ENCODE assay signal across 14 cellular contexts in the genomic region with DNA sequence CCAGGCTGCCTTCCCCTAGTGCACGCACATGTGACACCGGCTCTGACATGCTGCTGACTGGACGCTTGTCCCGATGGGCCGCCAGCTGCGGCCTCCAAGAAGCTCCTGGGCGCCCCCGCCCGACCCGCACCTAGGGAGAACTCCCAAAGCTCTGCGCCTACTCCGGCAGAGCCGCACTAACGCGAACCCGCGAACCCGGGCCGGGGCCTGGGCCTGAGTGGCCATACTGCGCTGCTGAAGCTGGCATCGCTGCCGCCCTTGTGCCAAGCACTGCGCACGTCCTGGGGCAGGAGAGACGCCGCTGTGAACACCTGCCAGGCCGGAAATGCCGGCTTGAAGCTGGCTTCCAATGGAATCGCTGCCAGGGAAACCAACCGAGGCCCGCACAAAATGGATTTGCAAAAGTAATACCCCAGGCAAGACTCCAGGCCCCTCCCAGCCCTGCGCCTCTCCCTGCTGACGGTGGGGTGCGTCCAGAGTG.
DNase-seq lines count a peak whose midpoint lies in the region; ATAC-seq, FAIRE-seq and TF ChIP-seq lines count a peak whose summit lies in the region.
"Had no signal": no experiment of that assay in that cellular context is flagged by ENCODE, and none has a peak within 500 bp of the region (broad histone marks: within the 10 kb centered on the region; RNA-seq: fewer than 3 reads in every experiment).

No MANE protein-coding gene starts in this region.

- no peaks in the 10 kb centered on the region for H3K27me3 ChIP-seq in body of pancreas
- peaks cover 0 to 3% of the 10 kb centered on the region in 2 donors for H3K27me3 ChIP-seq in small intestine (ENCODE audit: control insufficient read depth in 2 of 2, insufficient read depth in 2 of 2, low read length in 2 of 2)

- H3K27ac ChIP-seq in body of pancreas: no peak overlapping the region
- H3K27ac ChIP-seq in small intestine (ENCODE audit: low read depth in 1 of 2, low read length in 1 of 2): no peak overlapping the region
- H3K27ac ChIP-seq: KMS-11, tibial nerve had no signal

- no peak for TF ChIP-seq POLR2A in body of pancreas (IDR thresholded peaks at IDR 0.05)

- H3K36me3 ChIP-seq in body of pancreas (replicated peaks in 1 of 2; ENCODE audit: insufficient read depth in 1 of 2, low read depth in 2 of 2) (no peaks in the 10 kb centered on the region), small intestine (ENCODE audit: control insufficient read depth in 2 of 2, insufficient read depth in 2 of 2, low read length in 2 of 2) (no peaks in the 10 kb centered on the region)
- H3K36me3 ChIP-seq: tibial nerve had no signal

- DNase-seq in DMS153 (lab: John Stamatoyannopoulos, UW) (peak; percentile 16), DMS153 treated with DMSO at 0.1 percent for 48 hours (lab: John Stamatoyannopoulos, UW; ENCODE audit: unreplicated experiment) (no peak), body of pancreas (peak; percentile 31 to 62 (median 50)), islet precursor cell (peak; percentile 74), small intestine (peak; percentile 7), GOT3 (lab: John Stamatoyannopoulos, UW) (no peak), GM03348 (ENCODE audit: low spot score) (no peak)
- DNase-seq in stimulated activated CD8-positive, alpha-beta memory T cell treated with anti-CD3 and anti-CD28 coated beads, Interleukin-4, amount 100 ng/mL, for 48 hours: no peak
- DNase-seq: effector CD4-positive, alpha-beta T cell; SW 1271 had no signal

- 0 to 4% methylated on average over 10 to 34 of the region's 34 CpGs for WGBS in body of pancreas, 2 donors
- 3 to 9% (median 6%) methylated on average over 32 to 34 of the region's 34 CpGs for WGBS in small intestine, 3 donors

- H3K9me3 ChIP-seq in body of pancreas (no peaks in the 10 kb centered on the region), small intestine (ENCODE audit: control insufficient read depth, low read depth) (no peaks in the 10 kb centered on the region)
- H3K9me3 ChIP-seq: tibial nerve had no signal

- ATAC-seq in body of pancreas: peak; percentile 66

- TF ChIP-seq CTCF in body of pancreas (IDR thresholded peaks at IDR 0.05): no peak

- H3K4me1 ChIP-seq in body of pancreas (no peaks in the 10 kb centered on the region), small intestine (ENCODE audit: control insufficient read depth in 2 of 2, insufficient read depth in 1 of 2, low read depth in 1 of 2, low read length in 1 of 2) (peaks cover 0 to 2% of the 10 kb centered on the region in 2 donors)

- H3K4me3 ChIP-seq in body of pancreas (no peak overlapping the region), small intestine (ENCODE audit: low read depth in 1 of 2, low read length in 2 of 2) (no peak overlapping the region)
- H3K4me3 ChIP-seq: tibial nerve had no signal

- intact Hi-C loops in body of pancreas (cut with DNase I): no loop called here

- FAIRE-seq in small intestine (lab: Jason Lieb, UNC): no peak
- FAIRE-seq: A204.1, G401.6 had no signal

Comparison
In these comparisons a context has a peak if more than half of its experiments do, and no peak if none do; other contexts are left out.
1. DNase-seq: peak in DMS153 (single experiment), body of pancreas (4 of 4), islet precursor cell (single experiment) and small intestine (single experiment); none in DMS153 treated with DMSO at 0.1 percent for 48 hours (single experiment), GOT3 (single experiment), stimulated activated CD8-positive, alpha-beta memory T cell treated with anti-CD3 and anti-CD28 coated beads, Interleukin-4, amount 100 ng/mL, for 48 hours (single experiment) and GM03348 (single experiment).